Comparison of ENCODE assay signal across 1 cellular context in the genomic region with DNA sequence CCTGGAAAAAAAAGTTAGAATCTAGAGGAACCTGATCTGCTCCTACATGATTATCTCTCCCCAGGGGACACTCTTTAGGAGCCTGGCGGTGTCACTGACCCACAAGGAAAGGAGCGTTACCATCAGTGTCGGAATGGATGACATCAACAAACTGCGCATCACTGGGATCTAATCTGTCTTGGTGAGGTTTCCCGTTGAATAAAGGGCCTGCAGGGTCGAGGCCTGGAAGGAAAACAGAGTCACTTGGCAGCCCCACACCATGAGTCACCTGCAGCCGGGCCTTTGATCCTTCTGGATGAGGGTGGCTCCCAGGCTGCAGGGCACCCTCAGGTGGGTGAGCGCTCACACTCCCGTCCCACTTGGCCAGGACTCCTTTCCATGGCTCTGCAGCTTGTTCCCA.
TF ChIP-seq lines count a peak whose summit lies in the region.

No MANE protein-coding gene starts in this region.

TF ChIP-seq in HEK293, 187 proteins besides CTCF, POLR2A, EP300 and RAD21 (continued from another document):
- TF ChIP-seq, protein P1, sequence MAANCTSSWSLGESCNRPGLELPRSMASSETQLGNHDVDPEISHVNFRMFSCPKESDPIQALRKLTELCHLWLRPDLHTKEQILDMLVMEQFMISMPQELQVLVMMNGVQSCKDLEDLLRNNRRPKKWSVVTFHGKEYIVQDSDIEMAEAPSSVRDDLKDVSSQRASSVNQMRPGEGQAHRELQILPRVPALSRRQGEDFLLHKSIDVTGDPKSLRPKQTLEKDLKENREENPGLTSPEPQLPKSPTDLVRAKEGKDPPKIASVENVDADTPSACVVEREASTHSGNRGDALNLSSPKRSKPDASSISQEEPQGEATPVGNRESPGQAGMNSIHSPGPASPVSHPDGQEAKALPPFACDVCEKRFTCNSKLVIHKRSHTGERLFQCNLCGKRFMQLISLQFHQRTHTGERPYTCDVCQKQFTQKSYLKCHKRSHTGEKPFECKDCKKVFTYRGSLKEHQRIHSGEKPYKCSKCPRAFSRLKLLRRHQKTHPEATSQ (tag by site-specific recombination; IDR thresholded peaks at IDR 0.05): no peak
- no peak for TF ChIP-seq OVOL3 (tag by site-specific recombination; IDR thresholded peaks at IDR 0.05)
- TF ChIP-seq ZBTB8A (tag by site-specific recombination; IDR thresholded peaks at IDR 0.05): no peak
- no peak for TF ChIP-seq ZNF184 (tag by site-specific recombination; IDR thresholded peaks at IDR 0.05)
- no peak for TF ChIP-seq ZFP3 (tag by site-specific recombination; IDR thresholded peaks at IDR 0.05; ENCODE audit: low read depth)
- TF ChIP-seq ZNF16 (tag by site-specific recombination; IDR thresholded peaks at IDR 0.05; ENCODE audit: low read depth): no peak
- TF ChIP-seq ZNF157 (tag by site-specific recombination; IDR thresholded peaks at IDR 0.05): no peak
TF ChIP-seq in HEK293: peak in this region for 12.
